1 cellular context compared by ENCODE assay signal in genomic region chr15:67813104-67813634, GRCh38.
TF ChIP-seq lines count a peak whose summit lies in the region.

No MANE protein-coding gene starts in this region.

TF ChIP-seq in HEK293, 187 proteins besides CTCF, POLR2A, EP300 and RAD21 (continued from another document):
- TF ChIP-seq KLF9 (tag by site-specific recombination; IDR thresholded peaks at IDR 0.05; ENCODE audit: low read depth) (no peak), SP7 (tag by site-specific recombination; IDR thresholded peaks at IDR 0.05) (no peak), ZNF791 (tag by site-specific recombination; IDR thresholded peaks at IDR 0.05) (no peak), ZNF184 (tag by site-specific recombination; IDR thresholded peaks at IDR 0.05) (no peak), ZNF704 (tag by site-specific recombination; IDR thresholded peaks at IDR 0.05) (no peak), KLF8 (tag by site-specific recombination; IDR thresholded peaks at IDR 0.05) (no peak), ZBTB48 (tag by site-specific recombination; IDR thresholded peaks at IDR 0.05) (no peak), ZNF629 (tag by site-specific recombination; IDR thresholded peaks at IDR 0.05) (no peak), ZNF132 (tag by site-specific recombination; IDR thresholded peaks at IDR 0.05; ENCODE audit: borderline replicate concordance) (no peak), ZNF248 (tag by site-specific recombination; IDR thresholded peaks at IDR 0.05) (no peak), PRDM2 (tag by site-specific recombination; IDR thresholded peaks at IDR 0.05; ENCODE audit: borderline replicate concordance) (no peak), ZNF341 (tag by site-specific recombination; IDR thresholded peaks at IDR 0.05; ENCODE audit: low read depth) (peak; percentile 85), ZNF19 (tag by site-specific recombination; IDR thresholded peaks at IDR 0.05; ENCODE audit: low read depth) (no peak), ZNF777 (tag by site-specific recombination; IDR thresholded peaks at IDR 0.05; ENCODE audit: borderline replicate concordance) (no peak), ZSCAN4 (tag by site-specific recombination; IDR thresholded peaks at IDR 0.05) (no peak), RBAK (tag by site-specific recombination; IDR thresholded peaks at IDR 0.05) (no peak), ZNF10 (tag by site-specific recombination; IDR thresholded peaks at IDR 0.05) (no peak)
